ENCODE assay signal across 20 cellular contexts in genomic region chr1:111770916-111771315, GRCh38.
"Had no signal": no experiment of that assay in that cellular context is flagged by ENCODE, and none has a peak within 500 bp of the region (broad histone marks: within the 10 kb centered on the region; RNA-seq: fewer than 3 reads in every experiment).

No MANE protein-coding gene starts in this region.

- H3K9me3 Mint-ChIP-seq: memory B cell; natural killer cell treated with Interleukin-12 subunit alpha and Interleukin-12 subunit beta and Interleukin-15 and Interleukin-18, amount 100 ng/mL, for 72 hours; neural progenitor cell had no signal

- H3K4me1 ChIP-seq: lower lobe of right lung, neural progenitor cell, right atrium auricular region had no signal

- H3K9me3 ChIP-seq: gastroesophageal sphincter, left ventricle myocardium inferior, lower lobe of right lung, ovary, right atrium auricular region, sigmoid colon had no signal

- H3K4me2 ChIP-seq: neural progenitor cell had no signal

- H3K4me3 ChIP-seq: coronary artery, dorsolateral prefrontal cortex, gastroesophageal sphincter, left ventricle myocardium inferior, lower lobe of right lung, neural progenitor cell, ovary, right atrium auricular region, sigmoid colon had no signal

- H3K27ac Mint-ChIP-seq: memory B cell; natural killer cell treated with Interleukin-12 subunit alpha and Interleukin-12 subunit beta and Interleukin-15 and Interleukin-18, amount 100 ng/mL, for 72 hours; neural progenitor cell had no signal

- H3K27me3 ChIP-seq: dorsolateral prefrontal cortex, gastroesophageal sphincter, neural progenitor cell, ovary, right atrium auricular region, sigmoid colon had no signal

- H3K27me3 Mint-ChIP-seq: memory B cell; natural killer cell treated with Interleukin-12 subunit alpha and Interleukin-12 subunit beta and Interleukin-15 and Interleukin-18, amount 100 ng/mL, for 72 hours had no signal

- H3K36me3 ChIP-seq: ovary had no signal

- ATAC-seq: gastroesophageal sphincter; lower lobe of right lung; natural killer cell treated with Interleukin-12 subunit alpha and Interleukin-12 subunit beta and Interleukin-15 and Interleukin-18, amount 100 ng/mL, for 72 hours had no signal

- H3K9ac ChIP-seq: neural progenitor cell had no signal

- H3K4me3 Mint-ChIP-seq: memory B cell; natural killer cell treated with Interleukin-12 subunit alpha and Interleukin-12 subunit beta and Interleukin-15 and Interleukin-18, amount 100 ng/mL, for 72 hours; neural progenitor cell had no signal

- H3K4me1 Mint-ChIP-seq: memory B cell had no signal

- H3K27ac ChIP-seq: coronary artery, left ventricle myocardium inferior, lower lobe of right lung, neural progenitor cell, ovary, right atrium auricular region had no signal

- DNase-seq: dorsolateral prefrontal cortex; effector CD8-positive, alpha-beta T cell; foreskin fibroblast; glutamatergic neuron; left ventricle myocardium inferior; lower lobe of right lung; midbrain; nucleus accumbens; ovary; sigmoid colon; small intestine; stimulated activated CD4-positive, alpha-beta T cell treated with anti-CD3 and anti-CD28 coated beads, Interleukin-12 subunit alpha, Interleukin-12 subunit beta, amount 100 ng/mL, for 4 hours; stimulated activated naive CD4-positive, alpha-beta T cell treated with Interleukin-2 at 50 U/mL for 16 hours; trophoblast cell had no signal

- H2AFZ ChIP-seq: neural progenitor cell had no signal
